19 cellular contexts compared by ENCODE assay signal in the genomic region with DNA sequence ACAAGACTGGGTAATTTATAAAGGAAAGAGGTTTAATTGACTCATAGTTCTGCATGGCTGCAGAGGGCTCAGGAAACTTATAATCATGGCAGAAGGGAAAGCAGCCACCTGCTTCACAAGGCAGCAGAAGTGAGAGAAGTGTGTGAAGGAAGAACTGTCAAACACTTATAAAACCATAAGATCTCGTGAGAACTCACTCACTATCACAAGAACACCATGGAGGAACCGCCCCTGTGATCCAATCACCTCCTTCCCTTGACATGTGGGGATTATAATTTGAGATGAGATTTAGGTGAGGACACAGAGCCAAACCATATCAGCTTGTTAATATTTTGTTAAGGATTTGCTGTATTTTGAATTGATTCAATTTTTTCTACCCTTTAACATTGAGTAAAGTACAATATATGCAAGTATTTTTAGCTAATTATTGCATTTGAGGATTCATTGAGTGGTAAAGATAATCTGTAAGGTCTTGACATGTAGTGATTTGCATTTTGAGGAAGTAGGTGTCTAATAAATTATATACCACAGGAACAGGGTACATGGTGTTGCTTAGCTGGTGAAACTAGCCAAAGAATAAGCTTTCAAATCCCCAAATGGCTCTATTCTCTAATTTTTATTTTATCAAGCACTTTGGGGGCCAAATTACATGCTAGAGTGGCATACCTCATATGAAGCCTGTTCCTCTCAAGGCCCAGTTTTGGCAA. TPM values are rescaled to one million over a fixed set of nuclear protein-coding genes. Genes with fewer than 3 reads are reported as not detected.
DNase-seq lines count a peak whose midpoint lies in the region; ATAC-seq and TF ChIP-seq lines count a peak whose summit lies in the region.
"Had no signal": no experiment of that assay in that cellular context is flagged by ENCODE, and none has a peak within 500 bp of the region (broad histone marks: within the 10 kb centered on the region; RNA-seq: fewer than 3 reads in every experiment).

No MANE protein-coding gene starts in this region.

- no peak overlapping the region for H3K27ac Mint-ChIP-seq in neural crest cell (ENCODE audit: unreplicated experiment)

- intact Hi-C loops in posterior vena cava (cut with DNase I) = no loop called here

- peak overlapping the region; percentile 13 for H3K4me3 Mint-ChIP-seq in neural crest cell

- peaks cover 16% of the 10 kb centered on the region for H3K4me1 Mint-ChIP-seq in neural crest cell

- in situ Hi-C loops in KBM-7 (cut with MboI; ENCODE audit: low pct_unique_long_range_greater_than_20kb, low sequenced_read_pairs) = no loop called here

- DNase-seq in KBM-7 = peak; percentile 63
- peak; percentile 40 for DNase-seq in NAMALWA (ENCODE audit: low spot score)
- DNase-seq in OCI-M1 (lab: John Stamatoyannopoulos, UW) = peak; percentile 60
- no peak for DNase-seq in neural crest cell (ENCODE audit: low read depth, low spot score)
- no peak for DNase-seq in GOT3 (lab: John Stamatoyannopoulos, UW)
- DNase-seq in posterior vena cava (ENCODE audit: low spot score) = no peak
- DNase-seq: ACHN; DND-41; KG1; NCI-H1105; NCI-H2081; NCI-H510A; NCI-H748 treated with DMSO at 0.1 percent for 48 hours; NK-92 treated with Interleukin-12 subunit alpha and Interleukin-12 subunit beta, amount 100 ng/mL, for 24 hours; Peyer's patch; SW 1271; T-helper 2 cell had no signal

- H3K9me3 Mint-ChIP-seq in neural crest cell = peaks cover 3% of the 10 kb centered on the region

- TF ChIP-seq CTCF in neural crest cell (conservative IDR thresholded peaks at IDR 0.05) = no peak

- ATAC-seq in HG03045 (IDR thresholded peaks at IDR 0.05; ENCODE audit: unreplicated experiment) = no peak

- no peaks in the 10 kb centered on the region for H3K36me3 Mint-ChIP-seq in neural crest cell (ENCODE audit: low read depth)

- no peaks in the 10 kb centered on the region for H3K27me3 Mint-ChIP-seq in neural crest cell (ENCODE audit: low read depth)

RNA-seq across cellular contexts. Expression of a gene that starts 3.9 kb away (rescaled TPM):
- total RNA-seq in neural crest cell (16.2 and 18.0 TPM in 2 replicates), posterior vena cava (10 to 100 TPM; 13.5 to 16.5 TPM)

RNA-seq across cellular contexts. Expression of a gene that starts 48.1 kb away (rescaled TPM):
- total RNA-seq in neural crest cell (10.6 TPM in 2 replicates), posterior vena cava (1 to 10 TPM; 5.7 to 6.0 TPM)

RNA-seq across cellular contexts. Expression of a gene that starts 48.2 kb away (rescaled TPM):
- total RNA-seq in neural crest cell (23.1 and 24.2 TPM in 2 replicates), posterior vena cava (10 to 100 TPM; 12.3 to 14.1 TPM)

RNA-seq across cellular contexts. Expression of a gene that starts 56.2 kb away (rescaled TPM):
- 1.5 and 1.6 TPM in 2 replicates for total RNA-seq in neural crest cell
- total RNA-seq in posterior vena cava = 1 to 10 TPM; 1.1 to 1.6 TPM
- total RNA-seq: SJSA1 had no signal

Comparison
In these comparisons a context has a peak if more than half of its experiments do, and no peak if none do; other contexts are left out.
1. DNase-seq: peak in KBM-7 (single experiment), NAMALWA (single experiment) and OCI-M1 (single experiment); none in neural crest cell (single experiment), GOT3 (single experiment) and posterior vena cava (single experiment).